12 cellular contexts compared by ENCODE assay signal in genomic region chr17:74756891-74757290, GRCh38. TPM values are rescaled to one million over a fixed set of nuclear protein-coding genes. Genes with fewer than 3 reads are reported as not detected.
DNase-seq lines count a peak whose midpoint lies in the region; ATAC-seq and TF ChIP-seq lines count a peak whose summit lies in the region.
"Had no signal": no experiment of that assay in that cellular context is flagged by ENCODE, and none has a peak within 500 bp of the region (broad histone marks: within the 10 kb centered on the region; RNA-seq: fewer than 3 reads in every experiment).

No MANE protein-coding gene starts in this region.

- no peak overlapping the region for H4K91ac ChIP-seq in trophoblast cell (ENCODE audit: low read depth, low read length)

- no peak for DNase-seq in activated CD4-positive, alpha-beta T cell treated with anti-CD3 and anti-CD28 coated beads, Interleukin-2, amount 10 ng/mL, durations not matched to agents 24 days and 14 days
- DNase-seq in activated CD4-positive, alpha-beta T cell treated with anti-CD3 and anti-CD28 coated beads, Interleukin-2, amount 50 U/mL, for 1 hour: no peak
- DNase-seq in Peyer's patch: no peak
- DNase-seq in effector memory CD4-positive, alpha-beta T cell: no peak
- no peak for DNase-seq in trophoblast cell
- DNase-seq in CD1c-positive myeloid dendritic cell (ENCODE audit: extremely low spot score): no peak
- DNase-seq in sciatic nerve (ENCODE audit: low spot score): no peak
- DNase-seq: islet precursor cell had no signal

- TF ChIP-seq CTCF in Peyer's patch (IDR thresholded peaks at IDR 0.05): no peak

- TF ChIP-seq POLR2A in Peyer's patch (IDR thresholded peaks at IDR 0.05) (no peak), GM18505 (IDR thresholded peaks at IDR 0.05; ENCODE audit: borderline replicate concordance, extremely low read depth, insufficient read depth, insufficient read length) (no peak)

- ATAC-seq in sciatic nerve (no peak), GM18505 (IDR thresholded peaks at IDR 0.05; ENCODE audit: unreplicated experiment) (no peak)

- H4K8ac ChIP-seq in trophoblast cell (ENCODE audit: low read depth, low read length): no peak overlapping the region

- H3K36me3 ChIP-seq in Peyer's patch (peaks cover 0 to 4% (median 0%) of the 10 kb centered on the region in 3 donors), trophoblast cell (ENCODE audit: control insufficient read depth in 1 of 2, insufficient read depth in 2 of 2, low read length in 2 of 2) (no peaks in the 10 kb centered on the region)
- H3K36me3 ChIP-seq in effector memory CD4-positive, alpha-beta T cell (ENCODE audit: control insufficient read depth, insufficient read depth, low read length): peaks cover 12% of the 10 kb centered on the region

- no peak overlapping the region for H3K4me2 ChIP-seq in trophoblast cell (ENCODE audit: low read length)

- H3K27me3 Mint-ChIP-seq in activated CD4-positive, alpha-beta T cell treated with anti-CD3 and anti-CD28 coated beads, Interleukin-2, amount 10 ng/mL, durations not matched to agents 24 days and 14 days: no peaks in the 10 kb centered on the region

- H3K79me2 ChIP-seq in trophoblast cell (ENCODE audit: control insufficient read depth, insufficient read depth, low read length, poor library complexity): peaks cover 24% of the 10 kb centered on the region

- peaks cover 16% of the 10 kb centered on the region for H3K36me3 Mint-ChIP-seq in activated CD4-positive, alpha-beta T cell treated with anti-CD3 and anti-CD28 coated beads, Interleukin-2, amount 10 ng/mL, durations not matched to agents 24 days and 14 days (ENCODE audit: low read depth)

- H3K18ac ChIP-seq in trophoblast cell (ENCODE audit: low read length): no peak overlapping the region

- H3K27ac ChIP-seq in Peyer's patch (peak overlapping the region; percentile 31 to 88 (median 55)), trophoblast cell (ENCODE audit: low read depth, low read length) (no peak overlapping the region)
- peak overlapping the region; percentile 58 for H3K27ac ChIP-seq in effector memory CD4-positive, alpha-beta T cell (ENCODE audit: insufficient read depth, low read length, poor library complexity, severe bottlenecking)

- WGBS in trophoblast cell (ENCODE audit: extremely low coverage, insufficient coverage, insufficient read length): no CpG with 5 or more reads among the region's 3 CpGs

- peak overlapping the region; percentile 0 for H3K4ac ChIP-seq in trophoblast cell (ENCODE audit: low read depth, low read length)

- H3K14ac ChIP-seq in trophoblast cell (ENCODE audit: low read length): no peak overlapping the region

- H3K4me3 Mint-ChIP-seq in activated CD4-positive, alpha-beta T cell treated with anti-CD3 and anti-CD28 coated beads, Interleukin-2, amount 10 ng/mL, durations not matched to agents 24 days and 14 days: no peak overlapping the region

- H2AFZ ChIP-seq in trophoblast cell (ENCODE audit: insufficient read depth, low read length, poor library complexity): no peak overlapping the region

- intact Hi-C loops in activated CD4-positive, alpha-beta T cell treated with anti-CD3 and anti-CD28 coated beads, Interleukin-2, amount 10 ng/mL, durations not matched to agents 24 days and 14 days (cut with micrococcal nuclease): no loop called here
- intact Hi-C loops in sciatic nerve (cut with DNase I): no loop called here

- no peak overlapping the region for H2BK5ac ChIP-seq in trophoblast cell (ENCODE audit: low read depth, low read length, poor library complexity)

- H3K9me3 ChIP-seq in Peyer's patch (no peaks in the 10 kb centered on the region), trophoblast cell (ENCODE audit: insufficient read depth, low read depth, low read length) (peaks cover 3% of the 10 kb centered on the region)
- H3K9me3 ChIP-seq in effector memory CD4-positive, alpha-beta T cell (ENCODE audit: control insufficient read depth, low read length): no peaks in the 10 kb centered on the region

- H3K4me1 ChIP-seq in Peyer's patch (peaks cover 35 to 96% (median 45%) of the 10 kb centered on the region in 4 donors), trophoblast cell (ENCODE audit: control insufficient read depth in 1 of 2, insufficient read depth in 2 of 2, low read length in 2 of 2) (peaks cover 42 to 53% of the 10 kb centered on the region in 2 experiments)
- H3K4me1 ChIP-seq in effector memory CD4-positive, alpha-beta T cell (ENCODE audit: control insufficient read depth, insufficient read depth, low read length, poor library complexity, severe bottlenecking): peaks cover 87% of the 10 kb centered on the region

- H3K23ac ChIP-seq in trophoblast cell (ENCODE audit: low read length): no peak overlapping the region

- H3K9me3 Mint-ChIP-seq in activated CD4-positive, alpha-beta T cell treated with anti-CD3 and anti-CD28 coated beads, Interleukin-2, amount 10 ng/mL, durations not matched to agents 24 days and 14 days: no peaks in the 10 kb centered on the region

- H3K27me3 ChIP-seq in Peyer's patch: no peaks in the 10 kb centered on the region
- no peaks in the 10 kb centered on the region for H3K27me3 ChIP-seq in effector memory CD4-positive, alpha-beta T cell (replicated peaks; ENCODE audit: control insufficient read depth, insufficient read depth, low read length, poor library complexity, severe bottlenecking)
- no peaks in the 10 kb centered on the region for H3K27me3 ChIP-seq in trophoblast cell (ENCODE audit: insufficient read depth, low read length)

- H3K4me1 Mint-ChIP-seq in activated CD4-positive, alpha-beta T cell treated with anti-CD3 and anti-CD28 coated beads, Interleukin-2, amount 10 ng/mL, durations not matched to agents 24 days and 14 days: peaks cover 71% of the 10 kb centered on the region

- H2BK12ac ChIP-seq in trophoblast cell (ENCODE audit: low read length): no peak overlapping the region

- no peak overlapping the region for H2BK120ac ChIP-seq in trophoblast cell (ENCODE audit: insufficient read depth, low read length, poor library complexity)

- H3K4me3 ChIP-seq in Peyer's patch (no peak overlapping the region), trophoblast cell (ENCODE audit: low read depth, low read length) (no peak overlapping the region)
- no peak overlapping the region for H3K4me3 ChIP-seq in effector memory CD4-positive, alpha-beta T cell (ENCODE audit: insufficient read depth, low read depth, low read length, poor library complexity, severe bottlenecking)

- H3K79me1 ChIP-seq in trophoblast cell (ENCODE audit: low read length): peaks cover 18% of the 10 kb centered on the region

- H2AK5ac ChIP-seq in trophoblast cell (ENCODE audit: low read length): no peak overlapping the region

- H3K9ac ChIP-seq in trophoblast cell (ENCODE audit: low read length): no peak overlapping the region

- no peak overlapping the region for H4K12ac ChIP-seq in trophoblast cell (ENCODE audit: low read depth, low read length)

- peak overlapping the region; percentile 68 for H3K27ac Mint-ChIP-seq in activated CD4-positive, alpha-beta T cell treated with anti-CD3 and anti-CD28 coated beads, Interleukin-2, amount 10 ng/mL, durations not matched to agents 24 days and 14 days

RNA-seq across cellular contexts. Expression of gene NHERF1, which starts 8.5 kb away (rescaled TPM):
- total RNA-seq in activated CD4-positive, alpha-beta T cell treated with anti-CD3 and anti-CD28 coated beads, Interleukin-2, amount 10 ng/mL, durations not matched to agents 24 days and 14 days: 134 and 138 TPM in 2 replicates
- 100 to 1,000 TPM; 121 to 600 (median 488) TPM for total RNA-seq in Peyer's patch
- 146 and 153 TPM in 2 replicates for polyA plus RNA-seq in trophoblast cell (2013)
- 39.0 TPM for total RNA-seq in sciatic nerve

RNA-seq across cellular contexts. Expression of gene NAT9, which starts 19.3 kb away (rescaled TPM):
- total RNA-seq in activated CD4-positive, alpha-beta T cell treated with anti-CD3 and anti-CD28 coated beads, Interleukin-2, amount 10 ng/mL, durations not matched to agents 24 days and 14 days: 62.7 and 67.6 TPM in 2 replicates
- total RNA-seq in Peyer's patch (10 to 100 TPM; 23.1 to 85.0 (median 37.4) TPM), sciatic nerve (50.3 TPM)
- 19.2 and 20.1 TPM in 2 replicates for polyA plus RNA-seq in trophoblast cell (2013)

RNA-seq across cellular contexts. Expression of gene RAB37, which starts 19.8 kb away (rescaled TPM):
- 5.5 and 7.5 TPM in 2 replicates for total RNA-seq in activated CD4-positive, alpha-beta T cell treated with anti-CD3 and anti-CD28 coated beads, Interleukin-2, amount 10 ng/mL, durations not matched to agents 24 days and 14 days
- 10 to 100 TPM in 1 of 4 donors, 1 to 10 TPM in 3; 1.1 to 35.5 (median 4.4) TPM for total RNA-seq in Peyer's patch
- 0.62 and 1.0 TPM in 2 replicates for polyA plus RNA-seq in trophoblast cell (2013)
- total RNA-seq in sciatic nerve: 3.6 TPM
- polyA plus RNA-seq: neural cell had no signal

RNA-seq across cellular contexts. Expression of gene CD300LF, which starts 44.2 kb away (rescaled TPM):
- not detected in 2 replicates for total RNA-seq in activated CD4-positive, alpha-beta T cell treated with anti-CD3 and anti-CD28 coated beads, Interleukin-2, amount 10 ng/mL, durations not matched to agents 24 days and 14 days
- 1 to 10 TPM in 2 of 4 donors, not detected in 2; 1.1 to 1.7 TPM for total RNA-seq in Peyer's patch
- polyA plus RNA-seq in trophoblast cell (2013): not detected in 2 replicates
- total RNA-seq in sciatic nerve: 2.5 TPM
- total RNA-seq: dermis microvascular lymphatic vessel endothelial cell, LHCN-M2 had no signal
- polyA plus RNA-seq: neural cell had no signal
